ENCODE assay signal across 9 cellular contexts in the genomic region with DNA sequence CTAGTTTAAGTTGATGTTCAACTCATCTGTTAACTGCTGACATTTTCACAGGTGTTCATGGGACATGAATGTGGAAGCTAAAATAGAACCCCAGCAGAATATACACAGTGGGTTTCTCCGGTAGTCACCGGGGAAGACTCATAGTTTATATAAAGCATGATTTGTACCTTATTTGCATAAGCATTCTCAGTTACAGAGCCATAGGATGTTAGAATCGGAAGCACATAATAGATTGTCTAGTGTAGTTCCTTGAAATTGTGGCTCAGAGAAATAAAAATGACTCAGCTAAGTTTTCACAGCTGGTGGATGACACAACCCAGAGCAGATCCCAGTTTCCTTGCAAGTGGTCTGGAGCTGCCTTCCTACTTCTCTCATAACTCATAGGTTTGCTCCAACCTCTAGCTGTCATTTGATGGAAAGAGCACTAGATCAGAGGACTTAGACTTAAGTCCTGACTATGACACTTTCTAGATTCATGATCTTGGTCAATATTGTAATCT.
DNase-seq lines count a peak whose midpoint lies in the region; ATAC-seq and TF ChIP-seq lines count a peak whose summit lies in the region.
"Had no signal": no experiment of that assay in that cellular context is flagged by ENCODE, and none has a peak within 500 bp of the region (broad histone marks: within the 10 kb centered on the region; RNA-seq: fewer than 3 reads in every experiment).

No MANE protein-coding gene starts in this region.

- H3K27ac Mint-ChIP-seq in naive thymus-derived CD8-positive, alpha-beta T cell, result no peak overlapping the region
- H3K27ac Mint-ChIP-seq: activated naive CD8-positive, alpha-beta T cell treated with anti-CD3 and anti-CD28 coated beads, Interleukin-2, amount 10 ng/mL, durations not matched to agents 7 days and 5 days had no signal

- no peaks in the 10 kb centered on the region for H3K27me3 Mint-ChIP-seq in naive thymus-derived CD8-positive, alpha-beta T cell
- H3K27me3 Mint-ChIP-seq: activated naive CD8-positive, alpha-beta T cell treated with anti-CD3 and anti-CD28 coated beads, Interleukin-2, amount 10 ng/mL, durations not matched to agents 7 days and 5 days had no signal

- ATAC-seq in GM18907 (IDR thresholded peaks at IDR 0.05; ENCODE audit: unreplicated experiment) (peak; percentile 93), HG03095 (IDR thresholded peaks at IDR 0.05; ENCODE audit: unreplicated experiment) (peak; percentile 98)
- no peak for ATAC-seq in naive thymus-derived CD8-positive, alpha-beta T cell

- intact Hi-C loops in A673 (cut with micrococcal nuclease; ENCODE audit: unreplicated experiment), result no loop called here

- H3K9ac ChIP-seq in adipocyte (ENCODE audit: low read length), result no peak overlapping the region

- H3K27ac ChIP-seq in A673 (ENCODE audit: low read depth, low read length, poor library complexity, severe bottlenecking), result no peak overlapping the region

- POLR2A ChIA-PET in A673 (lab: Charles Lee; ENCODE audit: low non-redundant PET), result no interaction called here
- POLR2A ChIA-PET in naive thymus-derived CD8-positive, alpha-beta T cell (lab: Charles Lee), result no interaction called here

- no peaks in the 10 kb centered on the region for H3K36me3 ChIP-seq in A673 (ENCODE audit: insufficient read depth, low read length, poor library complexity, severe bottlenecking)
- H3K36me3 ChIP-seq in adipocyte (ENCODE audit: control insufficient read depth, insufficient read depth, low read length, severe bottlenecking), result no peaks in the 10 kb centered on the region

- H3K27me3 ChIP-seq in A673 (replicated peaks; ENCODE audit: insufficient read depth, low read depth, low read length, poor library complexity) (no peaks in the 10 kb centered on the region), adipocyte (replicated peaks; ENCODE audit: control insufficient read depth, insufficient read depth, low read length) (no peaks in the 10 kb centered on the region)

- H3K4me3 ChIP-seq in A673 (ENCODE audit: low read depth, low read length, poor library complexity, severe bottlenecking), result no peak overlapping the region
- H3K4me3 ChIP-seq in adipocyte (ENCODE audit: low read length), result no peak overlapping the region

- no TSS peak for BruUV-seq in A673 (replicated peaks; lab: Mats Ljungman, UMichigan)

- H3K4me3 Mint-ChIP-seq in naive thymus-derived CD8-positive, alpha-beta T cell, result no peak overlapping the region
- H3K4me3 Mint-ChIP-seq: activated naive CD8-positive, alpha-beta T cell treated with anti-CD3 and anti-CD28 coated beads, Interleukin-2, amount 10 ng/mL, durations not matched to agents 7 days and 5 days had no signal

- DNase-seq in A673 (ENCODE audit: low spot score), result peak; percentile 83
- DNase-seq in adipocyte (ENCODE audit: low read depth), result peak; percentile 80
- DNase-seq in non-pigmented ciliary epithelial cell (ENCODE audit: low read depth), result peak; percentile 81
- DNase-seq in SW 1271 (lab: John Stamatoyannopoulos, UW), result no peak
- no peak for DNase-seq in NCI-H524 (lab: John Stamatoyannopoulos, UW)
- no peak for DNase-seq in naive thymus-derived CD8-positive, alpha-beta T cell
- DNase-seq: activated naive CD8-positive, alpha-beta T cell treated with anti-CD3 and anti-CD28 coated beads, Interleukin-2, amount 10 ng/mL, durations not matched to agents 7 days and 5 days had no signal

- no peak for TF ChIP-seq CTCF in A673 (conservative IDR thresholded peaks at IDR 0.05; ENCODE audit: low read depth, low read length)

- no peaks in the 10 kb centered on the region for H3K9me3 Mint-ChIP-seq in naive thymus-derived CD8-positive, alpha-beta T cell
- H3K9me3 Mint-ChIP-seq: activated naive CD8-positive, alpha-beta T cell treated with anti-CD3 and anti-CD28 coated beads, Interleukin-2, amount 10 ng/mL, durations not matched to agents 7 days and 5 days had no signal

- CTCF ChIA-PET in A673 (lab: Charles Lee), result interaction anchor here (0.6 kb wide), 1 partner anchor 8 kb away, joined by 3 read pairs; no protein-coding TSS in a partner anchor

- H3K4me1 ChIP-seq in A673 (ENCODE audit: insufficient read depth, low read length, poor library complexity, severe bottlenecking), result peaks cover 13% of the 10 kb centered on the region
- peaks cover 7% of the 10 kb centered on the region for H3K4me1 ChIP-seq in adipocyte (ENCODE audit: control insufficient read depth, insufficient read depth, low read length)

- H3K9me3 ChIP-seq in A673 (ENCODE audit: low read depth, low read length, poor library complexity, severe bottlenecking), result no peaks in the 10 kb centered on the region
- H3K9me3 ChIP-seq in adipocyte (ENCODE audit: control insufficient read depth, low read length), result no peaks in the 10 kb centered on the region

- H3K4me1 Mint-ChIP-seq in naive thymus-derived CD8-positive, alpha-beta T cell, result no peaks in the 10 kb centered on the region
- H3K4me1 Mint-ChIP-seq: activated naive CD8-positive, alpha-beta T cell treated with anti-CD3 and anti-CD28 coated beads, Interleukin-2, amount 10 ng/mL, durations not matched to agents 7 days and 5 days had no signal

- peaks cover 5 to 36% (median 29%) of the 10 kb centered on the region in 3 donors for H3K36me3 Mint-ChIP-seq in naive thymus-derived CD8-positive, alpha-beta T cell
- H3K36me3 Mint-ChIP-seq: activated naive CD8-positive, alpha-beta T cell treated with anti-CD3 and anti-CD28 coated beads, Interleukin-2, amount 10 ng/mL, durations not matched to agents 7 days and 5 days had no signal

Comparison
In these comparisons a context has a peak if more than half of its experiments do, and no peak if none do; other contexts are left out.
1. DNase-seq: peak in A673 (single experiment), adipocyte (single experiment) and non-pigmented ciliary epithelial cell (single experiment); none in SW 1271 (0 of 2), NCI-H524 (0 of 2) and naive thymus-derived CD8-positive, alpha-beta T cell (0 of 10).
2. ATAC-seq: peak in GM18907 (single experiment) and HG03095 (single experiment); none in naive thymus-derived CD8-positive, alpha-beta T cell (0 of 2).